In genomic region chr17:1142503-1143095, GRCh38 we compare ENCODE assay signal across 11 cellular contexts.
"Had no signal": no experiment of that assay in that cellular context is flagged by ENCODE, and none has a peak within 500 bp of the region (broad histone marks: within the 10 kb centered on the region; RNA-seq: fewer than 3 reads in every experiment).

No MANE protein-coding gene starts in this region.

- H3K27me3 ChIP-seq: dorsolateral prefrontal cortex, esophagus squamous epithelium, heart right ventricle had no signal

- DNase-seq: activated CD4-positive, alpha-beta T cell treated with anti-CD3 and anti-CD28 coated beads, Interleukin-2, amount 50 U/mL, for 4 hours; activated effector memory CD4-positive, alpha-beta T cell treated with Interleukin-2 at 50 U/mL for 16 hours; activated T-cell treated with anti-CD3 and anti-CD28 coated beads, Interleukin-2, amount 50 U/mL, for 1 hour; esophagus squamous epithelium; heart right ventricle; stimulated activated CD4-positive, alpha-beta T cell treated with anti-CD3 and anti-CD28 coated beads, Interleukin-15, amount 100 ng/mL, for 24 hours; stimulated activated CD4-positive, alpha-beta T cell treated with anti-CD3 and anti-CD28 coated beads, Interleukin-4, amount 100 ng/mL, for 24 hours; stimulated activated naive CD8-positive, alpha-beta T cell treated with anti-CD3 and anti-CD28 coated beads, Interleukin-15, amount 100 ng/mL, for 72 hours had no signal

- H3K9me3 ChIP-seq: esophagus squamous epithelium, heart right ventricle, thoracic aorta had no signal

- ATAC-seq: activated CD4-positive, CD25-positive, alpha-beta regulatory T cell treated with anti-CD3 and anti-CD28 coated beads, Interleukin-2, amount 50 U/mL, for 24 hours; stimulated activated naive CD8-positive, alpha-beta T cell treated with anti-CD3 and anti-CD28 coated beads, Interleukin-15, amount 100 ng/mL, for 72 hours had no signal

- H3K4me3 ChIP-seq: dorsolateral prefrontal cortex, esophagus squamous epithelium, heart right ventricle, thoracic aorta had no signal

- H3K27ac ChIP-seq: esophagus squamous epithelium, heart right ventricle, thoracic aorta had no signal
